ENCODE assay signal across 12 cellular contexts in genomic region chr1:16986596-16987361, GRCh38. TPM values are rescaled to one million over a fixed set of nuclear protein-coding genes. Genes with fewer than 3 reads are reported as not detected.
DNase-seq lines count a peak whose midpoint lies in the region; ATAC-seq and TF ChIP-seq lines count a peak whose summit lies in the region.
"Had no signal": no experiment of that assay in that cellular context is flagged by ENCODE, and none has a peak within 500 bp of the region (broad histone marks: within the 10 kb centered on the region; RNA-seq: fewer than 3 reads in every experiment).

No MANE protein-coding gene starts in this region.

- H3K4me3 ChIP-seq in A673 (ENCODE audit: low read depth, low read length, poor library complexity, severe bottlenecking) (no peak overlapping the region), GM12875 (ENCODE audit: low read depth, low read length) (no peak overlapping the region), WERI-Rb-1 (ENCODE audit: low read depth, low read length) (no peak overlapping the region), lower lobe of right lung (no peak overlapping the region)

- POLR2A ChIA-PET in A673 (lab: Charles Lee; ENCODE audit: low non-redundant PET) = no interaction called here

- H3K27ac ChIP-seq in A673 (ENCODE audit: low read depth, low read length, poor library complexity, severe bottlenecking) (no peak overlapping the region), WERI-Rb-1 (no peak overlapping the region), lower lobe of right lung (no peak overlapping the region)

- H3K36me3 Mint-ChIP-seq in T-helper 2 cell treated with Interferon-gamma antibody and Interleukin-4, amounts not matched to agents 5 μg/mL and 100 μg/mL, for 36 hours (ENCODE audit: low read depth) = peaks cover 9% of the 10 kb centered on the region

- H3K4me1 Mint-ChIP-seq in T-helper 2 cell treated with Interferon-gamma antibody and Interleukin-4, amounts not matched to agents 5 μg/mL and 100 μg/mL, for 36 hours (ENCODE audit: low read depth) = no peaks in the 10 kb centered on the region
- H3K4me1 Mint-ChIP-seq: CD4-positive, CD25-positive, alpha-beta regulatory T cell had no signal

- H3K36me3 ChIP-seq in A673 (ENCODE audit: insufficient read depth, low read length, poor library complexity, severe bottlenecking) = no peaks in the 10 kb centered on the region
- peaks cover 18% of the 10 kb centered on the region for H3K36me3 ChIP-seq in WERI-Rb-1
- peaks cover 58% of the 10 kb centered on the region for H3K36me3 ChIP-seq in lower lobe of right lung

- no peaks in the 10 kb centered on the region for H3K9me3 ChIP-seq in A673 (ENCODE audit: low read depth, low read length, poor library complexity, severe bottlenecking)
- no peaks in the 10 kb centered on the region for H3K9me3 ChIP-seq in WERI-Rb-1 (ENCODE audit: severe bottlenecking)
- H3K9me3 ChIP-seq in lower lobe of right lung = no peaks in the 10 kb centered on the region

- peaks cover 8% of the 10 kb centered on the region for H3K27me3 Mint-ChIP-seq in T-helper 2 cell treated with Interferon-gamma antibody and Interleukin-4, amounts not matched to agents 5 μg/mL and 100 μg/mL, for 36 hours (ENCODE audit: low read depth)

- CTCF ChIA-PET in A673 (lab: Charles Lee) = no interaction called here

- TF ChIP-seq CTCF in A673 (conservative IDR thresholded peaks at IDR 0.05; ENCODE audit: low read depth, low read length) (peak; percentile 72), GM12875 (IDR thresholded peaks at IDR 0.05; ENCODE audit: borderline replicate concordance, insufficient read depth, low read depth, low read length) (peak; percentile 60), WERI-Rb-1 (IDR thresholded peaks at IDR 0.05; ENCODE audit: low read depth, low read length) (peak; percentile 95), lower lobe of right lung (IDR thresholded peaks at IDR 0.05) (no peak)

- ATAC-seq in GM18519 (IDR thresholded peaks at IDR 0.05; ENCODE audit: low FRiP score, unreplicated experiment) = no peak
- ATAC-seq in lower lobe of right lung = no peak
- ATAC-seq: activated CD4-positive, CD25-positive, alpha-beta regulatory T cell treated with anti-CD3 and anti-CD28 coated beads, Interleukin-2, amount 50 U/mL, for 24 hours had no signal

- H3K9me3 Mint-ChIP-seq in T-helper 2 cell treated with Interferon-gamma antibody and Interleukin-4, amounts not matched to agents 5 μg/mL and 100 μg/mL, for 36 hours = no peaks in the 10 kb centered on the region
- H3K9me3 Mint-ChIP-seq: CD4-positive, CD25-positive, alpha-beta regulatory T cell had no signal

- H3K27ac Mint-ChIP-seq in T-helper 2 cell treated with Interferon-gamma antibody and Interleukin-4, amounts not matched to agents 5 μg/mL and 100 μg/mL, for 36 hours = no peak overlapping the region
- H3K27ac Mint-ChIP-seq: CD4-positive, CD25-positive, alpha-beta regulatory T cell had no signal

- H3K4me3 Mint-ChIP-seq in T-helper 2 cell treated with Interferon-gamma antibody and Interleukin-4, amounts not matched to agents 5 μg/mL and 100 μg/mL, for 36 hours = no peak overlapping the region
- H3K4me3 Mint-ChIP-seq: CD4-positive, CD25-positive, alpha-beta regulatory T cell had no signal

- intact Hi-C loops in A673 (cut with micrococcal nuclease; ENCODE audit: unreplicated experiment) = no loop called here
- intact Hi-C loops in lower lobe of right lung (cut with DNase I) = no loop called here

- BruUV-seq in A673 (replicated peaks; lab: Mats Ljungman, UMichigan) = no TSS peak

- no peaks in the 10 kb centered on the region for H3K4me1 ChIP-seq in A673 (ENCODE audit: insufficient read depth, low read length, poor library complexity, severe bottlenecking)
- H3K4me1 ChIP-seq in lower lobe of right lung = no peaks in the 10 kb centered on the region

- no peaks in the 10 kb centered on the region for H3K27me3 ChIP-seq in A673 (replicated peaks; ENCODE audit: insufficient read depth, low read depth, low read length, poor library complexity)
- H3K27me3 ChIP-seq in WERI-Rb-1 (ENCODE audit: insufficient read depth, low read depth, severe bottlenecking) = no peaks in the 10 kb centered on the region
- no peaks in the 10 kb centered on the region for H3K27me3 ChIP-seq in lower lobe of right lung (ENCODE audit: low read depth)

- DNase-seq in A673 (ENCODE audit: low spot score) = no peak
- DNase-seq in WERI-Rb-1 = peak; percentile 44
- DNase-seq in iPS-NIHi11 (ENCODE audit: low spot score) = peak; percentile 96
- no peak for DNase-seq in T-helper 2 cell treated with Interferon-gamma antibody and Interleukin-4, amounts not matched to agents 5 μg/mL and 100 μg/mL, for 36 hours (ENCODE audit: low spot score)
- no peak for DNase-seq in NCI-H446 (lab: John Stamatoyannopoulos, UW)
- no peak for DNase-seq in lower lobe of right lung
- DNase-seq: activated naive CD4-positive, alpha-beta T cell treated with anti-CD3 and anti-CD28 coated beads, Interleukin-2, amount 50 U/mL, for 16 hours; CD4-positive, CD25-positive, alpha-beta regulatory T cell; NCI-H1048 had no signal

RNA-seq across cellular contexts. Expression of gene MFAP2, which starts 6.4 kb away (rescaled TPM):
- total RNA-seq in A673 (2021) (27.2 and 44.7 TPM in 2 replicates), lower lobe of right lung (11.9 TPM)
- total RNA-seq: CD4-positive, CD25-positive, alpha-beta regulatory T cell had no signal

RNA-seq across cellular contexts. Expression of gene ATP13A2, which starts 24.9 kb away (rescaled TPM):
- total RNA-seq in A673 (2021) = 50.9 and 55.6 TPM in 2 replicates
- total RNA-seq in lower lobe of right lung = 39.9 TPM

Comparison
In these comparisons a context has a peak if more than half of its experiments do, and no peak if none do; other contexts are left out.
1. DNase-seq: peak in WERI-Rb-1 (single experiment) and iPS-NIHi11 (single experiment); none in A673 (single experiment), T-helper 2 cell treated with Interferon-gamma antibody and Interleukin-4, amounts not matched to agents 5 μg/mL and 100 μg/mL, for 36 hours (single experiment), NCI-H446 (0 of 2) and lower lobe of right lung (single experiment).